14 cellular contexts compared by ENCODE assay signal in genomic region chr19:43467730-43468129, GRCh38. TPM values are rescaled to one million over a fixed set of nuclear protein-coding genes. Genes with fewer than 3 reads are reported as not detected.
DNase-seq lines count a peak whose midpoint lies in the region; ATAC-seq and TF ChIP-seq lines count a peak whose summit lies in the region.
"Had no signal": no experiment of that assay in that cellular context is flagged by ENCODE, and none has a peak within 500 bp of the region (broad histone marks: within the 10 kb centered on the region; RNA-seq: fewer than 3 reads in every experiment).

No MANE protein-coding gene starts in this region.

- H3K36me3 ChIP-seq in esophagus (ENCODE audit: control insufficient read depth in 2 of 2, insufficient read depth in 2 of 2, low read length in 1 of 2) (peaks cover 0 to 3% of the 10 kb centered on the region in 2 donors), smooth muscle cell (ENCODE audit: low read depth) (no peaks in the 10 kb centered on the region)

- no peak for ATAC-seq in T-cell (replicated peaks in 1 of 4)
- ATAC-seq in HG03432 (IDR thresholded peaks at IDR 0.05; ENCODE audit: unreplicated experiment), result no peak

- no peaks in the 10 kb centered on the region for H3K9me3 Mint-ChIP-seq in activated CD4-positive, alpha-beta memory T cell treated with anti-CD3 and anti-CD28 coated beads for 36 hours
- H3K9me3 Mint-ChIP-seq in activated CD4-positive, alpha-beta memory T cell treated with anti-CD3 and anti-CD28 coated beads, Interleukin-2, amount 10 ng/mL, durations not matched to agents 7 days and 5 days, result no peaks in the 10 kb centered on the region
- no peaks in the 10 kb centered on the region for H3K9me3 Mint-ChIP-seq in T-cell
- H3K9me3 Mint-ChIP-seq: activated B cell treated with CpG ODN at 0.5 μM for 24 hours, nephron had no signal

- WGBS in esophagus, 2 donors, result 71 to 75% methylated on average over 4 of the region's 4 CpGs
- 88% methylated on average over 4 of the region's 4 CpGs for WGBS in smooth muscle cell (ENCODE audit: low lambda C conversion rate)

- CTCF ChIA-PET in activated CD4-positive, alpha-beta memory T cell treated with anti-CD3 and anti-CD28 coated beads for 36 hours (lab: Charles Lee), result interaction anchor here (0.7 to 2.6 kb wide), 3 partner anchors 21 to 52 kb away, joined by 3 to 5 read pairs (median 5); partner anchors contain the start of gene PHLDB3
- CTCF ChIA-PET in activated CD4-positive, alpha-beta memory T cell treated with anti-CD3 and anti-CD28 coated beads, Interleukin-2, amount 10 ng/mL, durations not matched to agents 7 days and 5 days (lab: Charles Lee), result interaction anchor here (0.7 to 2.3 kb wide), 3 partner anchors 21 to 351 kb away, joined by 3 to 6 read pairs (median 5); no protein-coding TSS in a partner anchor
- CTCF ChIA-PET in T-cell (lab: Charles Lee), result no interaction called here

- peaks cover 50% of the 10 kb centered on the region for H3K4me1 Mint-ChIP-seq in activated CD4-positive, alpha-beta memory T cell treated with anti-CD3 and anti-CD28 coated beads for 36 hours (ENCODE audit: low read depth)
- peaks cover 40% of the 10 kb centered on the region for H3K4me1 Mint-ChIP-seq in activated CD4-positive, alpha-beta memory T cell treated with anti-CD3 and anti-CD28 coated beads, Interleukin-2, amount 10 ng/mL, durations not matched to agents 7 days and 5 days
- H3K4me1 Mint-ChIP-seq in T-cell, result peaks cover 57 to 78% (median 76%) of the 10 kb centered on the region in 3 donors

- no peaks in the 10 kb centered on the region for H3K27me3 Mint-ChIP-seq in activated CD4-positive, alpha-beta memory T cell treated with anti-CD3 and anti-CD28 coated beads for 36 hours
- H3K27me3 Mint-ChIP-seq in activated CD4-positive, alpha-beta memory T cell treated with anti-CD3 and anti-CD28 coated beads, Interleukin-2, amount 10 ng/mL, durations not matched to agents 7 days and 5 days, result peaks cover 6% of the 10 kb centered on the region
- H3K27me3 Mint-ChIP-seq in T-cell, result no peaks in the 10 kb centered on the region

- no peak overlapping the region for H3K4me2 ChIP-seq in smooth muscle cell

- H3K27ac ChIP-seq in esophagus (ENCODE audit: low read depth in 2 of 2, low read length in 1 of 2), result peak overlapping the region; percentile 79 to 86
- peak overlapping the region; percentile 31 for H3K27ac ChIP-seq in smooth muscle cell (ENCODE audit: low read depth)

- no peaks in the 10 kb centered on the region for H3K9me3 ChIP-seq in esophagus (ENCODE audit: control insufficient read depth in 2 of 2, insufficient read depth in 1 of 2, low read depth in 1 of 2, low read length in 1 of 2)
- H3K9me3 ChIP-seq in smooth muscle cell (replicated peaks; ENCODE audit: low read depth), result no peaks in the 10 kb centered on the region

- no peak overlapping the region for H3K9ac ChIP-seq in smooth muscle cell (ENCODE audit: low read depth)

- H3K79me2 ChIP-seq in smooth muscle cell (ENCODE audit: low read depth), result no peaks in the 10 kb centered on the region

- intact Hi-C loops in activated CD4-positive, alpha-beta memory T cell treated with anti-CD3 and anti-CD28 coated beads for 36 hours (cut with micrococcal nuclease), result loop anchor here (10.0 kb wide), 1 partner anchor 317 kb away; the partner anchor contains the start of gene KCNN4

- peak overlapping the region; percentile 53 for H3K27ac Mint-ChIP-seq in activated CD4-positive, alpha-beta memory T cell treated with anti-CD3 and anti-CD28 coated beads for 36 hours
- H3K27ac Mint-ChIP-seq in activated CD4-positive, alpha-beta memory T cell treated with anti-CD3 and anti-CD28 coated beads, Interleukin-2, amount 10 ng/mL, durations not matched to agents 7 days and 5 days, result no peak overlapping the region
- peak overlapping the region; percentile 93 to 94 for H3K27ac Mint-ChIP-seq in T-cell
- H3K27ac Mint-ChIP-seq: activated B cell treated with CpG ODN at 0.5 μM for 24 hours had no signal

- POLR2A ChIA-PET in activated CD4-positive, alpha-beta memory T cell treated with anti-CD3 and anti-CD28 coated beads for 36 hours (lab: Charles Lee), result no interaction called here
- POLR2A ChIA-PET in activated CD4-positive, alpha-beta memory T cell treated with anti-CD3 and anti-CD28 coated beads, Interleukin-2, amount 10 ng/mL, durations not matched to agents 7 days and 5 days (lab: Charles Lee), result no interaction called here
- POLR2A ChIA-PET in T-cell (lab: Charles Lee), result no interaction called here

- no peaks in the 10 kb centered on the region for H3K36me3 Mint-ChIP-seq in activated CD4-positive, alpha-beta memory T cell treated with anti-CD3 and anti-CD28 coated beads for 36 hours
- no peaks in the 10 kb centered on the region for H3K36me3 Mint-ChIP-seq in activated CD4-positive, alpha-beta memory T cell treated with anti-CD3 and anti-CD28 coated beads, Interleukin-2, amount 10 ng/mL, durations not matched to agents 7 days and 5 days (ENCODE audit: low read depth)
- no peaks in the 10 kb centered on the region for H3K36me3 Mint-ChIP-seq in T-cell

- TF ChIP-seq CTCF in smooth muscle cell (IDR thresholded peaks at IDR 0.05; ENCODE audit: borderline replicate concordance, insufficient read depth, poor library complexity, severe bottlenecking), result no peak

- peaks cover 0 to 8% of the 10 kb centered on the region in 2 donors for H3K4me1 ChIP-seq in esophagus (ENCODE audit: control insufficient read depth in 2 of 2, insufficient read depth in 2 of 2, low read length in 1 of 2)
- peaks cover 3% of the 10 kb centered on the region for H3K4me1 ChIP-seq in smooth muscle cell (ENCODE audit: low read depth)

- H3K4me3 ChIP-seq in esophagus (ENCODE audit: low read depth in 1 of 2, low read length in 2 of 2) (no peak overlapping the region), smooth muscle cell (no peak overlapping the region)

- H4K20me1 ChIP-seq in smooth muscle cell (ENCODE audit: low read depth), result no peaks in the 10 kb centered on the region

- H3K27me3 ChIP-seq in esophagus (ENCODE audit: control insufficient read depth in 1 of 2, insufficient read depth in 2 of 2, low read length in 2 of 2), result no peaks in the 10 kb centered on the region
- no peaks in the 10 kb centered on the region for H3K27me3 ChIP-seq in smooth muscle cell (ENCODE audit: low read depth)

- DNase-seq in activated CD4-positive, alpha-beta memory T cell treated with anti-CD3 and anti-CD28 coated beads for 36 hours, result no peak
- DNase-seq in activated CD4-positive, alpha-beta memory T cell treated with anti-CD3 and anti-CD28 coated beads, Interleukin-2, amount 10 ng/mL, durations not matched to agents 7 days and 5 days, result no peak
- no peak for DNase-seq in T-cell
- DNase-seq in smooth muscle cell (lab: John Stamatoyannopoulos, UW; ENCODE audit: unreplicated experiment), result no peak
- no peak for DNase-seq in SIG-M5 treated with dmso at 0.1 percent for 504 hours (lab: John Stamatoyannopoulos, UW; ENCODE audit: unreplicated experiment)
- no peak for DNase-seq in DMS114 treated with DMSO at 0.1 percent for 48 hours (lab: John Stamatoyannopoulos, UW; ENCODE audit: unreplicated experiment)
- DNase-seq: ACHN; activated B cell treated with CpG ODN at 0.5 μM for 24 hours; activated naive CD4-positive, alpha-beta T cell; KG1; stimulated activated CD4-positive, alpha-beta T cell treated with anti-CD3 and anti-CD28 coated beads, Interleukin-15, amount 100 ng/mL, for 24 hours had no signal

- H3F3A ChIP-seq in smooth muscle cell (ENCODE audit: low read depth), result no peaks in the 10 kb centered on the region

- no peak overlapping the region for H2AFZ ChIP-seq in smooth muscle cell (ENCODE audit: low read depth)

- H3K4me3 Mint-ChIP-seq in activated CD4-positive, alpha-beta memory T cell treated with anti-CD3 and anti-CD28 coated beads for 36 hours, result no peak overlapping the region
- no peak overlapping the region for H3K4me3 Mint-ChIP-seq in activated CD4-positive, alpha-beta memory T cell treated with anti-CD3 and anti-CD28 coated beads, Interleukin-2, amount 10 ng/mL, durations not matched to agents 7 days and 5 days
- peak overlapping the region in 1 of 3 donors; percentile 63 for H3K4me3 Mint-ChIP-seq in T-cell
- H3K4me3 Mint-ChIP-seq: activated B cell treated with CpG ODN at 0.5 μM for 24 hours had no signal

RNA-seq across cellular contexts. Expression of gene LYPD3, which starts 2.3 kb away (rescaled TPM):
- total RNA-seq in activated CD4-positive, alpha-beta memory T cell treated with anti-CD3 and anti-CD28 coated beads for 36 hours, result 1 to 10 TPM; 2.3 TPM
- 1 to 10 TPM in 1 of 2 experiments, under 1 TPM in 1; 0.63 to 1.0 TPM for total RNA-seq in activated CD4-positive, alpha-beta memory T cell treated with anti-CD3 and anti-CD28 coated beads, Interleukin-2, amount 10 ng/mL, durations not matched to agents 7 days and 5 days
- total RNA-seq in T-cell, result 10 to 100 TPM in 2 of 5 donors, 1 to 10 TPM in 3; 2.8 to 24.0 (median 4.6) TPM
- 100 to 1,000 TPM; 208 to 770 TPM for polyA plus RNA-seq in esophagus
- 12.7 and 20.6 TPM in 2 replicates for total RNA-seq in smooth muscle cell
- 17.9 and 36.9 TPM in 2 replicates for polyA plus RNA-seq in smooth muscle cell
- total RNA-seq: activated B cell treated with CpG ODN at 0.5 μM for 24 hours had no signal

RNA-seq across cellular contexts. Expression of gene PHLDB3, which starts 36.8 kb away (rescaled TPM):
- 10 to 100 TPM; 13.5 to 15.2 TPM for total RNA-seq in activated CD4-positive, alpha-beta memory T cell treated with anti-CD3 and anti-CD28 coated beads for 36 hours
- total RNA-seq in activated CD4-positive, alpha-beta memory T cell treated with anti-CD3 and anti-CD28 coated beads, Interleukin-2, amount 10 ng/mL, durations not matched to agents 7 days and 5 days, result 10 to 100 TPM; 12.0 to 15.2 TPM
- 10 to 100 TPM; 39.4 to 61.0 (median 53.9) TPM for total RNA-seq in T-cell
- polyA plus RNA-seq in esophagus, result 10 to 100 TPM; 58.1 to 70.1 TPM
- 7.2 and 8.9 TPM in 2 replicates for total RNA-seq in smooth muscle cell
- 8.6 and 17.4 TPM in 2 replicates for polyA plus RNA-seq in smooth muscle cell

RNA-seq across cellular contexts. Expression of gene TEX101, which starts 53.0 kb away (rescaled TPM):
- total RNA-seq in activated CD4-positive, alpha-beta memory T cell treated with anti-CD3 and anti-CD28 coated beads for 36 hours, result not detected
- not detected for total RNA-seq in activated CD4-positive, alpha-beta memory T cell treated with anti-CD3 and anti-CD28 coated beads, Interleukin-2, amount 10 ng/mL, durations not matched to agents 7 days and 5 days
- total RNA-seq in T-cell, result not detected
- polyA plus RNA-seq in esophagus, result 1 to 10 TPM in 1 of 2 donors, under 1 TPM in 1; 0.96 to 2.4 TPM
- not detected in 2 replicates for total RNA-seq in smooth muscle cell
- polyA plus RNA-seq in smooth muscle cell, result not detected in 2 replicates
- total RNA-seq: activated B cell treated with CpG ODN at 0.5 μM for 24 hours had no signal

RNA-seq across cellular contexts. Expression of gene ETHE1, which starts 59.3 kb away (rescaled TPM):
- total RNA-seq in activated CD4-positive, alpha-beta memory T cell treated with anti-CD3 and anti-CD28 coated beads for 36 hours, result 100 to 1,000 TPM; 104 to 112 TPM
- 10 to 100 TPM; 90.7 to 91.1 TPM for total RNA-seq in activated CD4-positive, alpha-beta memory T cell treated with anti-CD3 and anti-CD28 coated beads, Interleukin-2, amount 10 ng/mL, durations not matched to agents 7 days and 5 days
- 10 to 100 TPM; 19.1 to 39.4 (median 34.7) TPM for total RNA-seq in T-cell
- polyA plus RNA-seq in esophagus, result 10 to 100 TPM; 50.5 to 78.9 TPM
- total RNA-seq in smooth muscle cell, result 45.4 and 61.1 TPM in 2 replicates
- polyA plus RNA-seq in smooth muscle cell, result 57.6 and 61.4 TPM in 2 replicates

Comparison
In these comparisons a context has a peak if more than half of its experiments do, and no peak if none do; other contexts are left out.
1. CTCF ChIA-PET loops: an anchor here in activated CD4-positive, alpha-beta memory T cell treated with anti-CD3 and anti-CD28 coated beads for 36 hours (0.7 to 2.6 kb wide) and activated CD4-positive, alpha-beta memory T cell treated with anti-CD3 and anti-CD28 coated beads, Interleukin-2, amount 10 ng/mL, durations not matched to agents 7 days and 5 days (0.7 to 2.3 kb wide); none called in T-cell.